In the genomic region with DNA sequence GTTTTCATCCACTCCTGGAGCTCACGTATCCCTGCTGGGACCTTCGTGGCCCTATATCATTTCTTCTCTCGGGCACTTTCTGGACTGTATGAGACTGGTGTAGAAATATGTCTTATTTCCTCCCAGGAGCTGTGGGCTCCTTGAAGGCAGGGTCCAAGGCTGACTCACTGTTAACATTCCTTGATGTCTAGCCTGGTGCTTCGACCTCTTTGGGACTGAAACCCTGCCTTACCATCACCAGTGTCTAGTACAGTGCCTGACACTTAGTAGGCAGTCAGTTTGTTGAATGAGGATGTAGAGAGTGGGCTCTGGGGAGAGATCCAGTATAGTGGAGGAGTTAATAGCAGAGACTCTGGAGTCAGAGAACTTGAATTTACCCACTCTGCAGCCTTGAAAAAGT, we compare ENCODE assay signal across 18 cellular contexts. TPM values are rescaled to one million over a fixed set of nuclear protein-coding genes. Genes with fewer than 3 reads are reported as not detected.
DNase-seq lines count a peak whose midpoint lies in the region; ATAC-seq and TF ChIP-seq lines count a peak whose summit lies in the region.
"Had no signal": no experiment of that assay in that cellular context is flagged by ENCODE, and none has a peak within 500 bp of the region (broad histone marks: within the 10 kb centered on the region; RNA-seq: fewer than 3 reads in every experiment).

No MANE protein-coding gene starts in this region.

- peaks cover 88% of the 10 kb centered on the region for H3K36me3 Mint-ChIP-seq in stimulated activated naive CD8-positive, alpha-beta T cell treated with anti-CD3 and anti-CD28 coated beads, Interleukin-15, Interleukin-2, amounts not matched to agents 100 ng/mL and 50 ng/mL, for 24 hours (ENCODE audit: low read depth)
- H3K36me3 Mint-ChIP-seq in activated CD8-positive, alpha-beta T cell treated with anti-CD3 and anti-CD28 coated beads for 36 hours (ENCODE audit: low read depth), result peaks cover 77% of the 10 kb centered on the region
- peaks cover 46% of the 10 kb centered on the region for H3K36me3 Mint-ChIP-seq in endothelial cell (ENCODE audit: low read depth, unreplicated experiment)

- CTCF ChIA-PET in activated CD8-positive, alpha-beta T cell treated with anti-CD3 and anti-CD28 coated beads for 36 hours (lab: Charles Lee), result interaction anchor here (1.3 to 1.4 kb wide), 2 partner anchors 8 to 15 kb away, joined by 3 to 4 read pairs; no protein-coding TSS in a partner anchor

- peak overlapping the region; percentile 99 for H3K27ac Mint-ChIP-seq in stimulated activated naive CD8-positive, alpha-beta T cell treated with anti-CD3 and anti-CD28 coated beads, Interleukin-15, Interleukin-2, amounts not matched to agents 100 ng/mL and 50 ng/mL, for 24 hours
- H3K27ac Mint-ChIP-seq in activated CD8-positive, alpha-beta T cell treated with anti-CD3 and anti-CD28 coated beads for 36 hours, result peak overlapping the region; percentile 97
- H3K27ac Mint-ChIP-seq in endothelial cell (ENCODE audit: unreplicated experiment), result peak overlapping the region; percentile 95
- H3K27ac Mint-ChIP-seq in stimulated activated naive CD8-positive, alpha-beta T cell treated with anti-CD3 and anti-CD28 coated beads, Interleukin-15, amount 100 ng/mL, for 72 hours, result peak overlapping the region; percentile 95 to 99
- H3K27ac Mint-ChIP-seq: GM23338 had no signal

- DNase-seq in stimulated activated naive CD8-positive, alpha-beta T cell treated with anti-CD3 and anti-CD28 coated beads, Interleukin-15, Interleukin-2, amounts not matched to agents 100 U/mL and 50 U/mL, for 24 hours, result no peak
- DNase-seq in activated CD8-positive, alpha-beta T cell treated with anti-CD3 and anti-CD28 coated beads for 36 hours, result no peak
- DNase-seq in endothelial cell (ENCODE audit: low spot score), result no peak
- DNase-seq in stimulated activated naive CD8-positive, alpha-beta T cell treated with anti-CD3 and anti-CD28 coated beads, Interleukin-15, amount 100 ng/mL, for 72 hours, result no peak
- DNase-seq in NCI-H146 treated with DMSO at 0.1 percent for 48 hours (lab: John Stamatoyannopoulos, UW; ENCODE audit: unreplicated experiment), result no peak
- DNase-seq: DMS 273 treated with DMSO at 0.1 percent for 48 hours, KG1, left ventricle myocardium superior, NCI-H1048, NCI-H2107, NCI-H524 treated with DMSO at 0.1 percent for 48 hours, SHP77, tibial artery had no signal

- peak overlapping the region; percentile 64 for H3K4me3 Mint-ChIP-seq in stimulated activated naive CD8-positive, alpha-beta T cell treated with anti-CD3 and anti-CD28 coated beads, Interleukin-15, Interleukin-2, amounts not matched to agents 100 ng/mL and 50 ng/mL, for 24 hours
- H3K4me3 Mint-ChIP-seq in activated CD8-positive, alpha-beta T cell treated with anti-CD3 and anti-CD28 coated beads for 36 hours, result no peak overlapping the region
- peak overlapping the region; percentile 45 for H3K4me3 Mint-ChIP-seq in endothelial cell (ENCODE audit: unreplicated experiment)
- peak overlapping the region; percentile 55 to 85 for H3K4me3 Mint-ChIP-seq in stimulated activated naive CD8-positive, alpha-beta T cell treated with anti-CD3 and anti-CD28 coated beads, Interleukin-15, amount 100 ng/mL, for 72 hours
- H3K4me3 Mint-ChIP-seq: GM23338 had no signal

- H3K4me1 Mint-ChIP-seq in stimulated activated naive CD8-positive, alpha-beta T cell treated with anti-CD3 and anti-CD28 coated beads, Interleukin-15, Interleukin-2, amounts not matched to agents 100 ng/mL and 50 ng/mL, for 24 hours (ENCODE audit: low read depth), result peaks cover 50% of the 10 kb centered on the region
- H3K4me1 Mint-ChIP-seq in activated CD8-positive, alpha-beta T cell treated with anti-CD3 and anti-CD28 coated beads for 36 hours (ENCODE audit: low read depth), result peaks cover 38% of the 10 kb centered on the region
- H3K4me1 Mint-ChIP-seq in endothelial cell (ENCODE audit: unreplicated experiment), result peaks cover 17% of the 10 kb centered on the region
- peaks cover 61% of the 10 kb centered on the region for H3K4me1 Mint-ChIP-seq in stimulated activated naive CD8-positive, alpha-beta T cell treated with anti-CD3 and anti-CD28 coated beads, Interleukin-15, amount 100 ng/mL, for 72 hours
- H3K4me1 Mint-ChIP-seq: GM23338 had no signal

- H3K27me3 Mint-ChIP-seq in stimulated activated naive CD8-positive, alpha-beta T cell treated with anti-CD3 and anti-CD28 coated beads, Interleukin-15, Interleukin-2, amounts not matched to agents 100 ng/mL and 50 ng/mL, for 24 hours, result no peaks in the 10 kb centered on the region
- H3K27me3 Mint-ChIP-seq in activated CD8-positive, alpha-beta T cell treated with anti-CD3 and anti-CD28 coated beads for 36 hours, result no peaks in the 10 kb centered on the region
- H3K27me3 Mint-ChIP-seq in endothelial cell (ENCODE audit: unreplicated experiment), result peaks cover 8% of the 10 kb centered on the region
- H3K27me3 Mint-ChIP-seq in stimulated activated naive CD8-positive, alpha-beta T cell treated with anti-CD3 and anti-CD28 coated beads, Interleukin-15, amount 100 ng/mL, for 72 hours, result no peaks in the 10 kb centered on the region

- no peak for TF ChIP-seq CTCF in activated CD8-positive, alpha-beta T cell treated with anti-CD3 and anti-CD28 coated beads for 36 hours (IDR thresholded peaks at IDR 0.05)
- no peak for TF ChIP-seq CTCF in endothelial cell (IDR thresholded peaks at IDR 0.05; ENCODE audit: unreplicated experiment)

- no peaks in the 10 kb centered on the region for H3K9me3 Mint-ChIP-seq in stimulated activated naive CD8-positive, alpha-beta T cell treated with anti-CD3 and anti-CD28 coated beads, Interleukin-15, Interleukin-2, amounts not matched to agents 100 ng/mL and 50 ng/mL, for 24 hours
- H3K9me3 Mint-ChIP-seq in activated CD8-positive, alpha-beta T cell treated with anti-CD3 and anti-CD28 coated beads for 36 hours, result no peaks in the 10 kb centered on the region
- no peaks in the 10 kb centered on the region for H3K9me3 Mint-ChIP-seq in endothelial cell (ENCODE audit: unreplicated experiment)
- H3K9me3 Mint-ChIP-seq in stimulated activated naive CD8-positive, alpha-beta T cell treated with anti-CD3 and anti-CD28 coated beads, Interleukin-15, amount 100 ng/mL, for 72 hours, result no peaks in the 10 kb centered on the region
- H3K9me3 Mint-ChIP-seq: GM23338 had no signal

- POLR2A ChIA-PET in activated CD8-positive, alpha-beta T cell treated with anti-CD3 and anti-CD28 coated beads for 36 hours (lab: Charles Lee), result interaction anchor here (0.9 to 3.0 kb wide), 11 partner anchors 8 to 128 kb away, joined by 3 to 16 read pairs (median 9); no protein-coding TSS in a partner anchor

- intact Hi-C loops in activated CD8-positive, alpha-beta T cell treated with anti-CD3 and anti-CD28 coated beads for 36 hours (cut with micrococcal nuclease), result no loop called here

- no peak for ATAC-seq in stimulated activated naive CD8-positive, alpha-beta T cell treated with anti-CD3 and anti-CD28 coated beads, Interleukin-15, Interleukin-2, amounts not matched to agents 100 U/mL and 50 U/mL, for 24 hours
- ATAC-seq in activated CD8-positive, alpha-beta T cell treated with anti-CD3 and anti-CD28 coated beads for 36 hours, result no peak
- no peak for ATAC-seq in stimulated activated naive CD8-positive, alpha-beta T cell treated with anti-CD3 and anti-CD28 coated beads, Interleukin-15, amount 100 ng/mL, for 72 hours
- ATAC-seq in GM18502 (IDR thresholded peaks at IDR 0.05; ENCODE audit: poor library complexity, unreplicated experiment) (no peak), HG03520 (IDR thresholded peaks at IDR 0.05; ENCODE audit: unreplicated experiment) (no peak)
- ATAC-seq: body of pancreas, GM23338, left ventricle myocardium superior had no signal

RNA-seq across cellular contexts. Expression of a gene that starts 23.6 kb away (rescaled TPM):
- 10 to 100 TPM; 43.7 to 46.2 TPM for total RNA-seq in activated CD8-positive, alpha-beta T cell treated with anti-CD3 and anti-CD28 coated beads for 36 hours
- 43.5 TPM for total RNA-seq in endothelial cell (ENCODE audit: unreplicated experiment)

RNA-seq across cellular contexts. Expression of a gene that starts 23.7 kb away (rescaled TPM):
- total RNA-seq in activated CD8-positive, alpha-beta T cell treated with anti-CD3 and anti-CD28 coated beads for 36 hours, result 10 to 100 TPM; 70.6 to 71.5 TPM
- 23.7 TPM for total RNA-seq in endothelial cell (ENCODE audit: unreplicated experiment)

RNA-seq across cellular contexts. Expression of a gene that starts 46.2 kb away (rescaled TPM):
- total RNA-seq in activated CD8-positive, alpha-beta T cell treated with anti-CD3 and anti-CD28 coated beads for 36 hours, result 10 to 100 TPM; 25.4 to 25.7 TPM
- 34.7 TPM for total RNA-seq in endothelial cell (ENCODE audit: unreplicated experiment)
